Comparison of ENCODE assay signal across 8 cellular contexts in the genomic region with DNA sequence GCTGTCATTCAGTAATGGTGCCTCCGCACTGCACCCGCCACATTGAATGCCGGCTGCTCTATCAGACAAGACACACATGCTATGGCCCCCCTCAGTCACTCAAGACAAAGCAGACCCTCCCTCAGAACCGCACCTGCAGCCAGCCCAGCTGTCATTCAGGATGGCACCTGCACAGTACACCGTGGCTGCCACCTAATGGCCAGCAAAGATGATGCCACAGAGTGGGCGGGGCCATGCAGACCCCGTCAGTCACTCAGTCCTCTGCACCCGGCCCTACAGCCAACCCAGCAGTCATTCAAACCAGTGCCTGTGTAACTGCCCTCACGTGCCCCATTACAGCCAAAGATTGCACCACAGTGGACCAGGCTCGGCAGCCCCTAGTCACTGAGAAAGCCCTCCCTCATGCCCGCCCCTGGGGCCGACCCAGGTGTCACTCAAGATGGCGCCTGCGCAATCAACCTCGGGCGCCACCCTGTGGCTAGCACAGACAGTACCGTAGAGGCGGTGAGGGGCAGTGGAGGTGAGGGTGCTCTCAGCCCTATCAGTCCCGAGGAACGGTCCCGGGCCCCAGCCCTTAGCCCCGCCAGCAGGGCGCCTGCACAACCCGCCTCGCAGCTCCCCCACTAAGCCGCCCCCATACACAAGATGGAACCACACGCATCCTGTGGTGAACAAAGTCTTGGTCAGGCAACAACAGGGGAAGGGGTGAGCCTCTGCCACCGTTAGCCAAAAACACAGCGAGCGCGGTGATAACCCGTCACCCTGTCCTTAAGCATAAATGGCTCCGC. TPM values are rescaled to one million over a fixed set of nuclear protein-coding genes. Genes with fewer than 3 reads are reported as not detected.
DNase-seq lines count a peak whose midpoint lies in the region; ATAC-seq and TF ChIP-seq lines count a peak whose summit lies in the region.

No MANE protein-coding gene starts in this region.

- no peaks in the 10 kb centered on the region for H3K79me2 ChIP-seq in H9 (ENCODE audit: insufficient read depth, low read length)

- no peaks in the 10 kb centered on the region for H3K36me3 ChIP-seq in MG63

- H3K9me3 Mint-ChIP-seq in H9 (peaks cover 79 to 80% of the 10 kb centered on the region in 2 experiments), type B pancreatic cell (peaks cover 22% of the 10 kb centered on the region), osteocyte (ENCODE audit: unreplicated experiment) (peaks cover 33% of the 10 kb centered on the region)

- H2BK15ac ChIP-seq in H9 (ENCODE audit: low read depth, low read length) = no peak overlapping the region

- H2BK20ac ChIP-seq in H9 (ENCODE audit: low read depth, low read length, poor library complexity, severe bottlenecking) = no peak overlapping the region

- peaks cover 84% of the 10 kb centered on the region for H3K9me3 ChIP-seq in H9 (ENCODE audit: control insufficient read depth, low read depth, low read length)
- peaks cover 6% of the 10 kb centered on the region; the same call in 1 of the 2 replicates for H3K9me3 ChIP-seq in MG63

- DNase-seq in H9 (no peak), anterior cingulate cortex (lab: John Stamatoyannopoulos, UW) (peak; percentile 36 to 93 (median 82)), iris pigment epithelial cell (ENCODE audit: low read depth) (peak; percentile 12), type B pancreatic cell (ENCODE audit: extremely low spot score, unreplicated experiment) (no peak), osteocyte (ENCODE audit: extremely low spot score, unreplicated experiment) (no peak), MG63 (no peak)

- H3K56ac ChIP-seq in H9 (ENCODE audit: insufficient read length, low read depth, low read length) = no peak overlapping the region

- no CpG with 5 or more reads among the region's 33 CpGs for WGBS in H9 (ENCODE audit: extremely low coverage, insufficient read length, low lambda C conversion rate)

- no peak overlapping the region for H3K18ac ChIP-seq in H9 (ENCODE audit: insufficient read length, low read depth, low read length)

- no peak overlapping the region for H2BK120ac ChIP-seq in H9 (ENCODE audit: low read depth, low read length, poor library complexity, severe bottlenecking)

- TF ChIP-seq CTCF in H9 (conservative IDR thresholded peaks at IDR 0.05) (no peak), type B pancreatic cell (conservative IDR thresholded peaks at IDR 0.05) (no peak), osteocyte (IDR thresholded peaks at IDR 0.05) (no peak)

- H3K36me3 Mint-ChIP-seq in H9 (ENCODE audit: insufficient read depth in 1 of 3, low read depth in 3 of 3) = peaks cover 22 to 43% (median 37%) of the 10 kb centered on the region in 3 experiments
- H3K36me3 Mint-ChIP-seq in type B pancreatic cell = no peaks in the 10 kb centered on the region
- H3K36me3 Mint-ChIP-seq in osteocyte (ENCODE audit: unreplicated experiment) = peaks cover 4% of the 10 kb centered on the region

- H3K14ac ChIP-seq in H9 (ENCODE audit: insufficient read depth, low read length) = no peak overlapping the region

- H3K4me3 Mint-ChIP-seq in H9 (no peak overlapping the region), type B pancreatic cell (no peak overlapping the region), osteocyte (ENCODE audit: unreplicated experiment) (no peak overlapping the region)

- H3K4me2 ChIP-seq in H9 (ENCODE audit: insufficient read depth, insufficient read length, low read length) = peak overlapping the region; percentile 46

- H2BK12ac ChIP-seq in H9 (ENCODE audit: insufficient read length, low read depth, low read length) = no peak overlapping the region

- H3K27me3 Mint-ChIP-seq in H9 (ENCODE audit: low read depth) = peaks cover 8% of the 10 kb centered on the region
- no peaks in the 10 kb centered on the region for H3K27me3 Mint-ChIP-seq in type B pancreatic cell
- no peaks in the 10 kb centered on the region for H3K27me3 Mint-ChIP-seq in osteocyte (ENCODE audit: unreplicated experiment)

- H3K27ac Mint-ChIP-seq in H9 (no peak overlapping the region), type B pancreatic cell (no peak overlapping the region), osteocyte (ENCODE audit: unreplicated experiment) (no peak overlapping the region)

- no peak overlapping the region for H2AFZ ChIP-seq in H9 (ENCODE audit: low read length)

- H4K5ac ChIP-seq in H9 (ENCODE audit: insufficient read length, low read depth, low read length) = no peak overlapping the region

- H3K23me2 ChIP-seq in H9 (ENCODE audit: insufficient read length, low read depth, low read length, poor library complexity, severe bottlenecking) = no peaks in the 10 kb centered on the region

- H3T11ph ChIP-seq in H9 (ENCODE audit: low read length) = no peak overlapping the region

- no peaks in the 10 kb centered on the region for H3K79me1 ChIP-seq in H9 (ENCODE audit: insufficient read depth, low read depth, low read length, poor library complexity, severe bottlenecking)

- H3K4me1 ChIP-seq in H9 (ENCODE audit: insufficient read depth, low read length) = no peaks in the 10 kb centered on the region

- H2BK5ac ChIP-seq in H9 (ENCODE audit: insufficient read length, low read length) = no peak overlapping the region

- peak overlapping the region; percentile 14 to 41 (median 24) for H3K4me3 ChIP-seq in skin epidermis
- no peak overlapping the region for H3K4me3 ChIP-seq in MG63

- no peaks in the 10 kb centered on the region for H4K20me1 ChIP-seq in H9 (ENCODE audit: control insufficient read depth, insufficient read depth, insufficient read length)

- H3K23ac ChIP-seq in H9 (ENCODE audit: insufficient read length, low read depth, low read length) = no peak overlapping the region

- no peak overlapping the region for H3K27ac ChIP-seq in H9 (ENCODE audit: insufficient read length, low read depth, low read length)
- H3K27ac ChIP-seq in skin epidermis = peak overlapping the region in 12 of 21 experiments; percentile 9 to 69 (median 47)

- H3K4me1 Mint-ChIP-seq in H9 = no peaks in the 10 kb centered on the region
- no peaks in the 10 kb centered on the region for H3K4me1 Mint-ChIP-seq in type B pancreatic cell (ENCODE audit: unreplicated experiment)
- H3K4me1 Mint-ChIP-seq in osteocyte (ENCODE audit: unreplicated experiment) = no peaks in the 10 kb centered on the region

- H3K9ac ChIP-seq in H9 (ENCODE audit: extremely low read depth, insufficient read length, low read length) = no peak overlapping the region

- no peak overlapping the region for H3K4ac ChIP-seq in H9 (ENCODE audit: low read depth, low read length)

- no peak overlapping the region for H2AK5ac ChIP-seq in H9 (ENCODE audit: insufficient read length, low read length)

- H3K27me3 ChIP-seq in H9 (ENCODE audit: insufficient read depth, low read length) = no peaks in the 10 kb centered on the region
- no peaks in the 10 kb centered on the region for H3K27me3 ChIP-seq in MG63

- no peak for ATAC-seq in HG02870 (IDR thresholded peaks at IDR 0.05; ENCODE audit: unreplicated experiment)

- no peak overlapping the region for H4K91ac ChIP-seq in H9 (ENCODE audit: insufficient read length, low read depth, low read length)

- H4K8ac ChIP-seq in H9 (replicated peaks; ENCODE audit: insufficient read length, low read depth, low read length) = no peak overlapping the region

RNA-seq across cellular contexts. Expression of a gene that starts 2.4 kb away (rescaled TPM):
- total RNA-seq in H9 (2021) (not detected in 2 replicates), type B pancreatic cell (ENCODE audit: low replicate concordance) (not detected in 2 replicates), osteocyte (not detected in 2 replicates)
- not detected in 2 replicates for total RNA-seq in MG63 (2014; rRNA removed; shearing (Covaris generic); ENCODE audit: low replicate concordance)

RNA-seq across cellular contexts. Expression of a gene that starts 2.4 kb away (rescaled TPM):
- total RNA-seq in H9 (2021) = not detected in 2 replicates
- not detected in 2 replicates for total RNA-seq in type B pancreatic cell (ENCODE audit: low replicate concordance)
- not detected in 2 replicates for total RNA-seq in osteocyte
- total RNA-seq in MG63 (2014; rRNA removed; shearing (Covaris generic); ENCODE audit: low replicate concordance) = not detected in 2 replicates

Comparison
In these comparisons a context has a peak if more than half of its experiments do, and no peak if none do; other contexts are left out.
1. DNase-seq: peak in anterior cingulate cortex (58 of 58) and iris pigment epithelial cell (single experiment); none in H9 (single experiment), type B pancreatic cell (single experiment), osteocyte (single experiment) and MG63 (single experiment).